ENCODE assay signal across 1 cellular context in genomic region chr17:43216762-43217613, GRCh38.
A peak's percentile ranks its signal among the peaks of the same experiment; 100 is the strongest.
TF ChIP-seq lines count a peak whose summit lies in the region.

No MANE protein-coding gene starts in this region.

TF ChIP-seq in HepG2, 621 proteins besides CTCF, POLR2A, EP300 and RAD21 (continued from another document):
- peak in 1 of 2 experiments; percentile 63; a peak in 1 of 4 replicates for TF ChIP-seq REST (IDR thresholded peaks at IDR 0.05; ENCODE audit: borderline replicate concordance in 1 of 2, low read depth in 1 of 2, low read length in 2 of 2)
- no peak for TF ChIP-seq ZNF850 (CRISPR knock-in tag; conservative IDR thresholded peaks at IDR 0.05)
- no peak; the same call in 1 of the 2 replicates for TF ChIP-seq ZNF431 (CRISPR knock-in tag; IDR thresholded peaks at IDR 0.05; ENCODE audit: borderline replicate concordance, low read depth)
- peak; percentile 45; the same call in 1 of the 2 replicates for TF ChIP-seq LBX2 (CRISPR knock-in tag; IDR thresholded peaks at IDR 0.05; ENCODE audit: borderline replicate concordance)
- no peak for TF ChIP-seq ZNF720 (CRISPR knock-in tag; IDR thresholded peaks at IDR 0.05)
- TF ChIP-seq ZNF619 (CRISPR knock-in tag; IDR thresholded peaks at IDR 0.05), result no peak
